22 cellular contexts compared by ENCODE assay signal in genomic region chr7:26553582-26553981, GRCh38.
"Had no signal": no experiment of that assay in that cellular context is flagged by ENCODE, and none has a peak within 500 bp of the region (broad histone marks: within the 10 kb centered on the region; RNA-seq: fewer than 3 reads in every experiment).

No MANE protein-coding gene starts in this region.

- H3K4me1 ChIP-seq: esophagus squamous epithelium, pancreas, prostate gland, vagina had no signal

- FAIRE-seq: bronchial epithelial cell, islet of Langerhans, pancreas had no signal

- H3K9me3 ChIP-seq: esophagus squamous epithelium, pancreas, prostate gland, upper lobe of left lung, vagina had no signal

- ATAC-seq: pancreas; sciatic nerve; stimulated activated effector memory CD8-positive, alpha-beta T cell treated with anti-CD3 and anti-CD28 coated beads, Interleukin-12 subunit alpha, Interleukin-12 subunit beta, amount 100 ng/mL, for 72 hours had no signal

- H3K4me3 ChIP-seq: esophagus squamous epithelium, pancreas, prostate gland, skin epidermis, upper lobe of left lung, vagina had no signal

- H3K36me3 ChIP-seq: esophagus squamous epithelium, pancreas, prostate gland, upper lobe of left lung, vagina had no signal

- DNase-seq: activated CD4-positive, alpha-beta T cell treated with anti-CD3 and anti-CD28 coated beads for 4 hours; activated CD4-positive, alpha-beta T cell treated with anti-CD3 and anti-CD28 coated beads, Interleukin-2, amount 50 U/mL, for 4 hours; activated effector memory CD4-positive, alpha-beta T cell treated with Interleukin-2 at 50 U/mL for 16 hours; activated naive CD4-positive, alpha-beta T cell treated with Interleukin-2 at 50 U/mL for 16 hours; anterior cingulate cortex; esophagus squamous epithelium; foreskin melanocyte; mammary epithelial cell; naive B cell; nucleus accumbens; pancreas; retina; stimulated activated CD4-positive, alpha-beta T cell treated with anti-CD3 and anti-CD28 coated beads, Interleukin-4, amount 100 ng/mL, for 24 hours; substantia nigra; upper lobe of left lung had no signal

- H3K27me3 ChIP-seq: upper lobe of left lung had no signal

- H3K27ac ChIP-seq: esophagus squamous epithelium, pancreas, prostate gland, skin epidermis, upper lobe of left lung, vagina had no signal
